In genomic region chr19:3108775-3109174, GRCh38 we compare ENCODE assay signal across 8 cellular contexts. TPM values are rescaled to one million over a fixed set of nuclear protein-coding genes. Genes with fewer than 3 reads are reported as not detected.
DNase-seq lines count a peak whose midpoint lies in the region; ATAC-seq, FAIRE-seq and TF ChIP-seq lines count a peak whose summit lies in the region.

No MANE protein-coding gene starts in this region.

- no peak overlapping the region for H3K56ac ChIP-seq in mesendoderm (ENCODE audit: low read length)

- no peak for TF ChIP-seq POLR2A in GM12891 (IDR thresholded peaks at IDR 0.05; ENCODE audit: low read depth, low read length)

- H3K36me3 ChIP-seq in mesendoderm (ENCODE audit: control insufficient read depth, insufficient read depth, low read length), result no peaks in the 10 kb centered on the region

- no peak overlapping the region for H3K23ac ChIP-seq in mesendoderm (ENCODE audit: low read length)

- no peak overlapping the region for H2BK120ac ChIP-seq in mesendoderm (ENCODE audit: low read depth, low read length)

- intact Hi-C loops in dendritic cell treated with granulocyte-macrophage colony-stimulating factor and Interleukin-4, amounts not matched to agents 40 ng/mL and 50 ng/mL, for 4 days (cut with micrococcal nuclease), result no loop called here

- ATAC-seq in stimulated activated effector memory CD8-positive, alpha-beta T cell treated with anti-CD3 and anti-CD28 coated beads, Interleukin-12 subunit alpha, Interleukin-12 subunit beta, amount 100 ng/mL, for 72 hours, result peak; percentile 75

- no peak overlapping the region for H3K18ac ChIP-seq in mesendoderm (ENCODE audit: low read length)

- H4K5ac ChIP-seq in mesendoderm (ENCODE audit: low read length), result no peak overlapping the region

- no peaks in the 10 kb centered on the region for H3K27me3 ChIP-seq in mesendoderm (ENCODE audit: insufficient read depth, low read length, poor library complexity)

- WGBS in mesendoderm (ENCODE audit: extremely low coverage, insufficient coverage, low lambda C conversion rate), result no CpG with 5 or more reads among the region's 5 CpGs

- no peak overlapping the region for H3K4me2 ChIP-seq in mesendoderm (ENCODE audit: low read length)

- H2BK15ac ChIP-seq in mesendoderm (replicated peaks; ENCODE audit: low read depth), result no peak overlapping the region

- DNase-seq in A172 (ENCODE audit: low spot score) (peak; percentile 62), GM12891 (ENCODE audit: insufficient read length, low spot score) (peak; percentile 77), NCI-H345 treated with DMSO at 0.1 percent for 48 hours (lab: John Stamatoyannopoulos, UW; ENCODE audit: unreplicated experiment) (peak; percentile 18), mesendoderm (peak; percentile 76), T1000 (lab: John Stamatoyannopoulos, UW) (no peak)
- DNase-seq in activated CD4-positive, alpha-beta T cell treated with anti-CD3 and anti-CD28 coated beads, Interleukin-2, amount 50 U/mL, for 24 hours (ENCODE audit: low read depth in 1 of 2, low spot score in 1 of 2), result peak; percentile 41 to 62
- peak; percentile 59 to 82 for DNase-seq in stimulated activated effector memory CD8-positive, alpha-beta T cell treated with anti-CD3 and anti-CD28 coated beads, Interleukin-12 subunit alpha, Interleukin-12 subunit beta, amount 100 ng/mL, for 72 hours (ENCODE audit: low spot score in 2 of 2)

- no peak overlapping the region for H3K27ac ChIP-seq in mesendoderm (ENCODE audit: low read depth, low read length)

- H3K79me2 ChIP-seq in mesendoderm (ENCODE audit: control insufficient read depth, insufficient read depth, low read length), result peaks cover 11% of the 10 kb centered on the region

- H3K9ac ChIP-seq in mesendoderm (ENCODE audit: low read length), result no peak overlapping the region

- no peaks in the 10 kb centered on the region for H3K4me1 ChIP-seq in mesendoderm (ENCODE audit: control insufficient read depth, low read depth, low read length)

- no peak overlapping the region for H3K4ac ChIP-seq in mesendoderm (ENCODE audit: low read depth, low read length)

- H3K4me1 Mint-ChIP-seq in dendritic cell treated with granulocyte-macrophage colony-stimulating factor and Interleukin-4, amounts not matched to agents 40 ng/mL and 50 ng/mL, for 4 days (ENCODE audit: low read depth), result peaks cover 24% of the 10 kb centered on the region
- H3K4me1 Mint-ChIP-seq in stimulated activated effector memory CD8-positive, alpha-beta T cell treated with anti-CD3 and anti-CD28 coated beads, Interleukin-12 subunit alpha, Interleukin-12 subunit beta, amount 100 ng/mL, for 72 hours, result peaks cover 21% of the 10 kb centered on the region

- peaks cover 31% of the 10 kb centered on the region for H3K27me3 Mint-ChIP-seq in dendritic cell treated with granulocyte-macrophage colony-stimulating factor and Interleukin-4, amounts not matched to agents 40 ng/mL and 50 ng/mL, for 4 days

- peak overlapping the region; percentile 40 for H3K27ac Mint-ChIP-seq in dendritic cell treated with granulocyte-macrophage colony-stimulating factor and Interleukin-4, amounts not matched to agents 40 ng/mL and 50 ng/mL, for 4 days
- H3K27ac Mint-ChIP-seq in stimulated activated effector memory CD8-positive, alpha-beta T cell treated with anti-CD3 and anti-CD28 coated beads, Interleukin-12 subunit alpha, Interleukin-12 subunit beta, amount 100 ng/mL, for 72 hours, result peak overlapping the region; percentile 75

- H2BK5ac ChIP-seq in mesendoderm (ENCODE audit: low read length), result no peak overlapping the region

- no peak overlapping the region for H4K8ac ChIP-seq in mesendoderm (ENCODE audit: low read depth, low read length)

- H3K36me3 Mint-ChIP-seq in dendritic cell treated with granulocyte-macrophage colony-stimulating factor and Interleukin-4, amounts not matched to agents 40 ng/mL and 50 ng/mL, for 4 days (ENCODE audit: low read depth), result peaks cover 4% of the 10 kb centered on the region
- H3K36me3 Mint-ChIP-seq in stimulated activated effector memory CD8-positive, alpha-beta T cell treated with anti-CD3 and anti-CD28 coated beads, Interleukin-12 subunit alpha, Interleukin-12 subunit beta, amount 100 ng/mL, for 72 hours, result peaks cover 7% of the 10 kb centered on the region

- peaks cover 17% of the 10 kb centered on the region for H3K79me1 ChIP-seq in mesendoderm (ENCODE audit: low read length)

- no peaks in the 10 kb centered on the region for H3K9me3 Mint-ChIP-seq in dendritic cell treated with granulocyte-macrophage colony-stimulating factor and Interleukin-4, amounts not matched to agents 40 ng/mL and 50 ng/mL, for 4 days
- H3K9me3 Mint-ChIP-seq in stimulated activated effector memory CD8-positive, alpha-beta T cell treated with anti-CD3 and anti-CD28 coated beads, Interleukin-12 subunit alpha, Interleukin-12 subunit beta, amount 100 ng/mL, for 72 hours, result no peaks in the 10 kb centered on the region

- no peak overlapping the region for H3K4me3 Mint-ChIP-seq in dendritic cell treated with granulocyte-macrophage colony-stimulating factor and Interleukin-4, amounts not matched to agents 40 ng/mL and 50 ng/mL, for 4 days
- H3K4me3 Mint-ChIP-seq in stimulated activated effector memory CD8-positive, alpha-beta T cell treated with anti-CD3 and anti-CD28 coated beads, Interleukin-12 subunit alpha, Interleukin-12 subunit beta, amount 100 ng/mL, for 72 hours, result no peak overlapping the region

- H2AK5ac ChIP-seq in mesendoderm (ENCODE audit: low read length), result peak overlapping the region; percentile 73

- no peak overlapping the region for H3K4me3 ChIP-seq in mesendoderm (ENCODE audit: low read length)

- FAIRE-seq in GM12891 (lab: Jason Lieb, UNC), result peak; percentile 90

TF ChIP-seq in GM12891, 5 proteins besides CTCF, POLR2A, EP300 and RAD21:
- TF ChIP-seq SPI1 (IDR thresholded peaks at IDR 0.05; ENCODE audit: low read depth, low read length), result peak; percentile 39
- no peak for TF ChIP-seq PAX5 (IDR thresholded peaks at IDR 0.05; ENCODE audit: insufficient read depth, low read length, severe bottlenecking)

RNA-seq across cellular contexts. Expression of gene GNA11, which starts 14.6 kb away (rescaled TPM):
- total RNA-seq in A172 (2014; rRNA removed; shearing (Covaris generic)), result 97.7 and 98.4 TPM in 2 replicates
- 4.3 TPM for polyA plus RNA-seq in GM12891 (2012; ENCODE audit: low read depth, missing spikeins)
- 19.0 TPM for polyA plus RNA-seq in mesendoderm (2013, experiment 1 of 2)
- 19.6 TPM for polyA plus RNA-seq in mesendoderm (2013, experiment 2 of 2)

RNA-seq across cellular contexts. Expression of gene GNA15, which starts 27.1 kb away (rescaled TPM):
- total RNA-seq in A172 (2014; rRNA removed; shearing (Covaris generic)), result 0.19 and 0.26 TPM in 2 replicates
- polyA plus RNA-seq in GM12891 (2012; ENCODE audit: low read depth, missing spikeins), result 15.9 TPM
- polyA plus RNA-seq in mesendoderm (2013, experiment 1 of 2), result 0.21 TPM
- polyA plus RNA-seq in mesendoderm (2013, experiment 2 of 2), result 0.17 TPM

RNA-seq across cellular contexts. Expression of gene TLE5, which starts 46.5 kb away (rescaled TPM):
- 521 and 529 TPM in 2 replicates for total RNA-seq in A172 (2014; rRNA removed; shearing (Covaris generic))
- polyA plus RNA-seq in GM12891 (2012; ENCODE audit: low read depth, missing spikeins), result 250 TPM
- polyA plus RNA-seq in mesendoderm (2013, experiment 1 of 2), result 69.9 TPM
- polyA plus RNA-seq in mesendoderm (2013, experiment 2 of 2), result 71.4 TPM
